ENCODE assay signal across 35 cellular contexts in the genomic region with DNA sequence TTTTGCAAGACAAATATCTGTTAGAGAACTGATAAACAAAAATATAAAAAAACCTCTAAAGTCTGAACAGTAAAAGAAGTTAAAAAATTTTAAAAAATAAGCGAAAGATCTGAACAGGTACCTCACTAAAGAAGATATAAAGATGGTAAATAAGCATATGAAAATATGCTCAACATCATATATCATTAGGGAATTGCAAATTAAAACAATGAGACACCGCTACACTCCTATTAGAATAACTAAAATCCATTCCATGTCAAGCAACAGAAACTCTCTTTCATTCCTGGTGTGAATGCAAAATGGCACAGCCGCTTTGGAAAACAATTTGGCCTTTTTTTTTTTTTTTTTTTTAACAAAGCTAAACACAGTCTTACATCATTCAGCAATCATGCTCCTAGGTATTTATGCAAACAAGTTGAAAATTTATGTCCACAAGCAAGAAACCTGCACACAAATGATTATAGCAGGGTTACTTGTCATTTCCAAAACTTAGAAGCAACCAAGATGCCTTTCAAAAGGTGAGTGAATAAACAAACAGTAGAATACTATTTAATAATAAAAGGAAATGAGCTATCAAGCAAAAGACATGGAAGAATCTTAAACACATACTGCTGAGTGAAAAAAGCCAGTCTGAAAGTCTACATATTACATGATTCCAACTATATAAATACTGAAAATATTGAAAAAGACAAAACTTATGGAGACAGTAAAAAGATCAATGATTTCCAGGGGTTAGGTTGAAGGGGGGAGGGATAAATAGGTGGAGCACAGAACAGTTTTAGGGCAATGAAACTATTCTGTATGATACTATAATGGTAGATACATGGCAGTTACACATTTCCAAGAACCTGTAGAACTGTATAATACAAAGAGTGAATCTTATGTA. TPM values are rescaled to one million over a fixed set of nuclear protein-coding genes. Genes with fewer than 3 reads are reported as not detected.
DNase-seq lines count a peak whose midpoint lies in the region; ATAC-seq, FAIRE-seq and TF ChIP-seq lines count a peak whose summit lies in the region.
"Had no signal": no experiment of that assay in that cellular context is flagged by ENCODE, and none has a peak within 500 bp of the region (broad histone marks: within the 10 kb centered on the region; RNA-seq: fewer than 3 reads in every experiment).

No MANE protein-coding gene starts in this region.

- no peak overlapping the region; a peak in 1 of 4 replicates for H3K27ac ChIP-seq in SK-N-SH (ENCODE audit: low read depth in 2 of 2, low read length in 1 of 2)
- no peak overlapping the region for H3K27ac ChIP-seq in kidney (ENCODE audit: low read depth in 2 of 2, low read length in 2 of 2)
- H3K27ac ChIP-seq in uterus = no peak overlapping the region
- H3K27ac ChIP-seq: HL-60, RWPE1, spleen, thoracic aorta had no signal

- POLR2A ChIA-PET in SK-N-SH (lab: Yijun Ruan, JAX) = no interaction called here

- no peak for TF ChIP-seq EP300 in SK-N-SH (IDR thresholded peaks at IDR 0.05; ENCODE audit: borderline replicate concordance in 1 of 2, low read depth in 1 of 2, low read length in 1 of 2)

- H3K27me3 ChIP-seq in SK-N-SH (ENCODE audit: insufficient read depth) (no peaks in the 10 kb centered on the region), uterus (no peaks in the 10 kb centered on the region)
- H3K27me3 ChIP-seq: spleen had no signal

- ATAC-seq in SK-N-SH treated with all-trans-retinoic acid at 6 μM for 48 hours (peak; percentile 8), GM21576 (IDR thresholded peaks at IDR 0.05; ENCODE audit: unreplicated experiment) (no peak)
- ATAC-seq: GM12878; left ventricle myocardium superior; right cardiac atrium; stimulated activated naive CD8-positive, alpha-beta T cell treated with anti-CD3 and anti-CD28 coated beads, Interleukin-15, amount 100 ng/mL, for 72 hours had no signal

- H3K9me2 ChIP-seq in SK-N-SH = no peaks in the 10 kb centered on the region

- intact Hi-C loops in kidney (cut with DNase I) (no loop called here), uterus (cut with DNase I; ENCODE audit: low total_unique reads) (loop anchor here (10.0 kb wide), 1 partner anchor 59 kb away; no protein-coding TSS in a partner anchor)

- DNase-seq in SK-N-SH = no peak
- peak; percentile 68 for DNase-seq in NCI-H1048 (lab: John Stamatoyannopoulos, UW)
- DNase-seq in astrocyte of the spinal cord (ENCODE audit: low read depth, low spot score) = peak; percentile 37
- DNase-seq in kidney = no peak
- no peak for DNase-seq in uterus
- no peak for DNase-seq in NCI-H82 (lab: John Stamatoyannopoulos, UW)
- DNase-seq: activated CD4-positive, alpha-beta T cell treated with anti-CD3 and anti-CD28 coated beads for 1 hour; activated CD8-positive, alpha-beta memory T cell treated with anti-CD3 and anti-CD28 coated beads for 24 hours; activated effector memory CD4-positive, alpha-beta T cell treated with Interleukin-2 at 50 U/mL for 16 hours; activated T-cell treated with anti-CD3 and anti-CD28 coated beads, Interleukin-2, amount 50 U/mL, for 1 hour; anterior cingulate cortex; caudate nucleus; CD4-positive, CD25-positive, alpha-beta regulatory T cell; cortex of kidney; effector memory CD4-positive, alpha-beta T cell; islet precursor cell; Karpas-422; left ventricle myocardium superior; NCI-H1436 treated with DMSO at 0.1 percent for 48 hours; NCI-H2081 treated with DMSO at 0.1 percent for 48 hours; NCI-H2227 treated with DMSO at 0.1 percent for 48 hours; NCI-H774; right cardiac atrium; spleen; stimulated activated CD8-positive, alpha-beta memory T cell treated with anti-CD3 and anti-CD28 coated beads, Interleukin-4, amount 100 ng/mL, for 48 hours; stimulated activated naive CD8-positive, alpha-beta T cell treated with anti-CD3 and anti-CD28 coated beads, Interleukin-15, amount 100 ng/mL, for 72 hours had no signal

- H3K9ac ChIP-seq in SK-N-SH (no peak overlapping the region), kidney (ENCODE audit: low read length in 2 of 2) (no peak overlapping the region)

- no peak overlapping the region for H2AFZ ChIP-seq in SK-N-SH (ENCODE audit: low read depth)

- H3F3A ChIP-seq in SK-N-SH (replicated peaks; ENCODE audit: insufficient read depth) = peaks cover 72% of the 10 kb centered on the region

- TF ChIP-seq CTCF in SK-N-SH (IDR thresholded peaks at IDR 0.05) (no peak), astrocyte of the spinal cord (IDR thresholded peaks at IDR 0.05; ENCODE audit: low read depth, low read length) (no peak), kidney (IDR thresholded peaks at IDR 0.05; ENCODE audit: borderline replicate concordance, extremely low read depth, insufficient read depth) (no peak), uterus (IDR thresholded peaks at IDR 0.05) (no peak)

- no peak for TF ChIP-seq POLR2A in uterus (IDR thresholded peaks at IDR 0.05)

- peak; percentile 64 for FAIRE-seq in kidney (lab: Jason Lieb, UNC)
- FAIRE-seq: D721Med, GM12878, urothelium cell line had no signal

- no peak for TF ChIP-seq RAD21 in SK-N-SH (IDR thresholded peaks at IDR 0.05; ENCODE audit: low read length)

- WGBS in SK-N-SH (ENCODE audit: low lambda C conversion rate) = 44% methylated on average over 3 of the region's 3 CpGs

- no peaks in the 10 kb centered on the region for H4K20me1 ChIP-seq in SK-N-SH (ENCODE audit: insufficient read depth)

- H3K9me3 ChIP-seq in SK-N-SH (no peaks in the 10 kb centered on the region), kidney (ENCODE audit: control insufficient read depth in 1 of 2, low read length in 2 of 2) (no peaks in the 10 kb centered on the region), uterus (no peaks in the 10 kb centered on the region)
- H3K9me3 ChIP-seq: HAP-1, spleen, thoracic aorta had no signal

- H3K4me1 ChIP-seq in SK-N-SH (ENCODE audit: control insufficient read depth in 1 of 2, insufficient read depth in 2 of 2, low read depth in 1 of 2, low read length in 1 of 2) (peaks cover 0 to 5% of the 10 kb centered on the region in 2 experiments; a peak in 1 of 4 replicates), kidney (ENCODE audit: control insufficient read depth in 1 of 2, insufficient read depth in 1 of 2, low read depth in 1 of 2, low read length in 2 of 2) (no peaks in the 10 kb centered on the region), uterus (no peaks in the 10 kb centered on the region)
- H3K4me1 ChIP-seq: spleen had no signal

- H3K4me2 ChIP-seq in SK-N-SH = no peak overlapping the region

- no peak overlapping the region for H3K4me3 ChIP-seq in SK-N-SH (ENCODE audit: low read depth in 2 of 2, low read length in 1 of 2)
- no peak overlapping the region for H3K4me3 ChIP-seq in astrocyte of the spinal cord (ENCODE audit: low read depth, low read length)
- no peak overlapping the region for H3K4me3 ChIP-seq in kidney (ENCODE audit: low read length in 2 of 2)
- no peak overlapping the region for H3K4me3 ChIP-seq in uterus
- H3K4me3 ChIP-seq: GM12878, HAP-1, spleen, thoracic aorta had no signal

- CTCF ChIA-PET in SK-N-SH (lab: Yijun Ruan, JAX) = no interaction called here

- in situ Hi-C loops in astrocyte of the spinal cord (cut with HindIII; ENCODE audit: low sequenced_read_pairs) = no loop called here

- H3K36me3 ChIP-seq in SK-N-SH (replicated peaks in 1 of 2; ENCODE audit: control insufficient read depth in 1 of 2, insufficient read depth in 2 of 2, low read length in 1 of 2) (peaks cover 18 to 26% of the 10 kb centered on the region in 2 experiments), kidney (ENCODE audit: control insufficient read depth in 1 of 2, insufficient read depth in 2 of 2, low read length in 2 of 2) (no peaks in the 10 kb centered on the region), uterus (no peaks in the 10 kb centered on the region)
- H3K36me3 ChIP-seq: thoracic aorta had no signal

- H3K79me2 ChIP-seq in SK-N-SH (ENCODE audit: insufficient read depth) = no peaks in the 10 kb centered on the region

TF ChIP-seq in SK-N-SH treated with all-trans-retinoic acid at 6 μM for 48 hours, 23 proteins besides CTCF, POLR2A, EP300 and RAD21 (continues in another document):
- TF ChIP-seq ZNF70 (CRISPR knock-in tag; IDR thresholded peaks at IDR 0.05) (no peak), RARB (CRISPR knock-in tag; IDR thresholded peaks at IDR 0.05) (no peak), ZNF8 (CRISPR knock-in tag; IDR thresholded peaks at IDR 0.05) (no peak)
- TF ChIP-seq, protein P1, sequence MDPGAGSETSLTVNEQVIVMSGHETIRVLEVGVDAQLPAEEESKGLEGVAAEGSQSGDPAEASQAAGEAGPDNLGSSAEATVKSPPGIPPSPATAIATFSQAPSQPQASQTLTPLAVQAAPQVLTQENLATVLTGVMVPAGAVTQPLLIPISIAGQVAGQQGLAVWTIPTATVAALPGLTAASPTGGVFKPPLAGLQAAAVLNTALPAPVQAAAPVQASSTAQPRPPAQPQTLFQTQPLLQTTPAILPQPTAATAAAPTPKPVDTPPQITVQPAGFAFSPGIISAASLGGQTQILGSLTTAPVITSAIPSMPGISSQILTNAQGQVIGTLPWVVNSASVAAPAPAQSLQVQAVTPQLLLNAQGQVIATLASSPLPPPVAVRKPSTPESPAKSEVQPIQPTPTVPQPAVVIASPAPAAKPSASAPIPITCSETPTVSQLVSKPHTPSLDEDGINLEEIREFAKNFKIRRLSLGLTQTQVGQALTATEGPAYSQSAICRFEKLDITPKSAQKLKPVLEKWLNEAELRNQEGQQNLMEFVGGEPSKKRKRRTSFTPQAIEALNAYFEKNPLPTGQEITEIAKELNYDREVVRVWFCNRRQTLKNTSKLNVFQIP (CRISPR knock-in tag; IDR thresholded peaks at IDR 0.05; ENCODE audit: borderline replicate concordance, low read depth) = no peak

TF ChIP-seq in SK-N-SH, 30 proteins besides CTCF, POLR2A, EP300 and RAD21 (continues in another document):
- TF ChIP-seq FOXM1 (IDR thresholded peaks at IDR 0.05; ENCODE audit: low read depth) = no peak
- TF ChIP-seq NRF1 (IDR thresholded peaks at IDR 0.05; ENCODE audit: low read depth, low read length) = no peak
- no peak for TF ChIP-seq YY1 (IDR thresholded peaks at IDR 0.05; ENCODE audit: low read depth)
- no peak for TF ChIP-seq ELF1 (IDR thresholded peaks at IDR 0.05)
- no peak for TF ChIP-seq TEAD4 (IDR thresholded peaks at IDR 0.05; ENCODE audit: borderline replicate concordance, insufficient read depth)
- TF ChIP-seq, protein P2, sequence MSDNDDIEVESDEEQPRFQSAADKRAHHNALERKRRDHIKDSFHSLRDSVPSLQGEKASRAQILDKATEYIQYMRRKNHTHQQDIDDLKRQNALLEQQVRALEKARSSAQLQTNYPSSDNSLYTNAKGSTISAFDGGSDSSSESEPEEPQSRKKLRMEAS (IDR thresholded peaks at IDR 0.05; ENCODE audit: low read depth) = no peak
- no peak for TF ChIP-seq RXRA (IDR thresholded peaks at IDR 0.05; ENCODE audit: borderline replicate concordance, low read depth)
- TF ChIP-seq EZH2phosphoT487 (IDR thresholded peaks at IDR 0.05; ENCODE audit: borderline replicate concordance, low read depth) = no peak

RNA-seq across cellular contexts. Expression of a gene that starts 22.1 kb away (rescaled TPM):
- polyA plus RNA-seq in SK-N-SH (2012; rRNA removed) = 443 and 608 TPM in 2 replicates
- polyA plus RNA-seq in SK-N-SH (2012; cell fraction: cytosol; rRNA removed) = 640 and 748 TPM in 2 replicates
- polyA plus RNA-seq in SK-N-SH (2012; cell fraction: nucleus; rRNA removed) = 216 and 495 TPM in 2 replicates
- total RNA-seq in kidney = 250 TPM
- polyA plus RNA-seq in kidney (ENCODE audit: insufficient read depth, low read depth, low replicate concordance) = 65.2 TPM
- 100 to 1,000 TPM; 101 to 281 (median 187) TPM for total RNA-seq in uterus

Comparison
In these comparisons a context has a peak if more than half of its experiments do, and no peak if none do; other contexts are left out.
1. DNase-seq: peak in NCI-H1048 (single experiment) and astrocyte of the spinal cord (single experiment); none in SK-N-SH (single experiment), kidney (single experiment), uterus (0 of 2) and NCI-H82 (single experiment).